Comparison of ENCODE assay signal across 14 cellular contexts in genomic region chr1:55827350-55827749, GRCh38.
DNase-seq lines count a peak whose midpoint lies in the region; ATAC-seq and TF ChIP-seq lines count a peak whose summit lies in the region.
"Had no signal": no experiment of that assay in that cellular context is flagged by ENCODE, and none has a peak within 500 bp of the region (broad histone marks: within the 10 kb centered on the region; RNA-seq: fewer than 3 reads in every experiment).

No MANE protein-coding gene starts in this region.

- TF ChIP-seq CTCF in PC-3 (conservative IDR thresholded peaks at IDR 0.05; ENCODE audit: low read depth, low read length) (no peak), fibroblast of lung (conservative IDR thresholded peaks at IDR 0.05 in 1 of 2, IDR thresholded peaks at IDR 0.05 in 1 of 2; ENCODE audit: low read depth in 1 of 2, low read length in 2 of 2) (no peak), omental fat pad (IDR thresholded peaks at IDR 0.05) (no peak)

- H3K36me3 ChIP-seq in PC-3 (ENCODE audit: low read depth, low read length) (no peaks in the 10 kb centered on the region), fibroblast of lung (ENCODE audit: control insufficient read depth, insufficient read depth, low read length) (no peaks in the 10 kb centered on the region)
- H3K36me3 ChIP-seq: pancreas, thoracic aorta had no signal

- H3K4me1 ChIP-seq in PC-3 (ENCODE audit: insufficient read depth, low read length) (peaks cover 13% of the 10 kb centered on the region), fibroblast of lung (ENCODE audit: control insufficient read depth, extremely low read depth, insufficient read depth, low read length) (peaks cover 11% of the 10 kb centered on the region)

- H3F3A ChIP-seq in PC-3 (ENCODE audit: low read length, unreplicated experiment), result no peaks in the 10 kb centered on the region

- POLR2A ChIA-PET in PC-3 (lab: Charles Lee; ENCODE audit: unreplicated experiment), result no interaction called here

- H4K20me1 ChIP-seq in PC-3 (ENCODE audit: low read length), result no peaks in the 10 kb centered on the region
- H4K20me1 ChIP-seq in fibroblast of lung (ENCODE audit: control insufficient read depth, extremely low read depth, insufficient read depth, low read length), result no peaks in the 10 kb centered on the region

- H3K4me2 ChIP-seq in PC-3 (ENCODE audit: low read length) (no peak overlapping the region), fibroblast of lung (ENCODE audit: extremely low read depth, insufficient read depth, low read length) (peak overlapping the region; percentile 13)

- H3K79me2 ChIP-seq in PC-3 (ENCODE audit: low read length), result no peaks in the 10 kb centered on the region
- no peaks in the 10 kb centered on the region for H3K79me2 ChIP-seq in fibroblast of lung (ENCODE audit: control insufficient read depth, insufficient read depth, low read length)

- H3K9me3 ChIP-seq in PC-3 (ENCODE audit: low read length), result no peaks in the 10 kb centered on the region
- H3K9me3 ChIP-seq in fibroblast of lung (ENCODE audit: control insufficient read depth, insufficient read depth, low read depth, low read length), result no peaks in the 10 kb centered on the region
- H3K9me3 ChIP-seq: pancreas, thoracic aorta had no signal

- H3K9me2 ChIP-seq in PC-3 (replicated peaks; ENCODE audit: low read length), result no peaks in the 10 kb centered on the region

- DNase-seq in Caki2 (ENCODE audit: low read depth) (peak; percentile 13), PC-3 (peak; percentile 46), fibroblast of lung (ENCODE audit: low read depth in 2 of 2) (peak; percentile 96 to 97), omental fat pad (ENCODE audit: low spot score) (no peak), T-helper 1 cell (no peak), GM19240 (ENCODE audit: insufficient read length, low spot score) (no peak), HuH-7 (ENCODE audit: low spot score) (no peak)
- DNase-seq in stimulated activated CD4-positive, alpha-beta T cell treated with anti-CD3 and anti-CD28 coated beads, Interleukin-2, amount 100 ng/mL, for 24 hours, result no peak
- DNase-seq: activated CD8-positive, alpha-beta memory T cell treated with anti-CD3 and anti-CD28 coated beads, Interleukin-2, amount 10 ng/mL, durations not matched to agents 7 days and 5 days; Calu3; left colon; NCI-H2081; pancreas had no signal

- no peak overlapping the region for H3K27ac ChIP-seq in PC-3 (ENCODE audit: low read length)
- peak overlapping the region; percentile 76 for H3K27ac ChIP-seq in fibroblast of lung (ENCODE audit: insufficient read depth, low read length)
- H3K27ac ChIP-seq: pancreas, thoracic aorta had no signal

- no peak overlapping the region for H3K9ac ChIP-seq in PC-3 (ENCODE audit: low read length)
- H3K9ac ChIP-seq in fibroblast of lung (ENCODE audit: insufficient read depth, low read length), result no peak overlapping the region

- H2AFZ ChIP-seq in PC-3 (ENCODE audit: low read length) (no peak overlapping the region), fibroblast of lung (ENCODE audit: low read length) (no peak overlapping the region)

- in situ Hi-C loops in Caki2 (cut with HindIII; ENCODE audit: low pct_unique_long_range_greater_than_20kb, low sequenced_read_pairs), result no loop called here

- CTCF ChIA-PET in PC-3 (lab: Charles Lee), result no interaction called here

- H3K4me3 ChIP-seq in PC-3 (ENCODE audit: low read length) (no peak overlapping the region), fibroblast of lung (replicated peaks in 1 of 4; ENCODE audit: control extremely low read depth in 1 of 4, insufficient read depth in 1 of 4, low read depth in 3 of 4, low read length in 4 of 4) (no peak overlapping the region)
- H3K4me3 ChIP-seq: pancreas, thoracic aorta had no signal

- intact Hi-C loops in PC-3 (cut with micrococcal nuclease), result no loop called here

- ATAC-seq in PC-3 (peak; percentile 42; the same call in 1 of the 2 replicates), omental fat pad (ENCODE audit: low FRiP score) (peak; percentile 77)
- ATAC-seq: activated CD8-positive, alpha-beta memory T cell treated with anti-CD3 and anti-CD28 coated beads, Interleukin-2, amount 10 ng/mL, durations not matched to agents 7 days and 5 days; left colon had no signal

- no peaks in the 10 kb centered on the region for H3K27me3 ChIP-seq in PC-3 (ENCODE audit: low read length)
- no peaks in the 10 kb centered on the region for H3K27me3 ChIP-seq in fibroblast of lung (ENCODE audit: control insufficient read depth, insufficient read depth, low read length)
- H3K27me3 ChIP-seq: pancreas had no signal

- BruUV-seq in PC-3 (replicated peaks; lab: Mats Ljungman, UMichigan), result no TSS peak

Comparison
In these comparisons a context has a peak if more than half of its experiments do, and no peak if none do; other contexts are left out.
1. DNase-seq: peak in Caki2 (single experiment), PC-3 (single experiment) and fibroblast of lung (2 of 2); none in omental fat pad (single experiment), T-helper 1 cell (0 of 5), GM19240 (single experiment), stimulated activated CD4-positive, alpha-beta T cell treated with anti-CD3 and anti-CD28 coated beads, Interleukin-2, amount 100 ng/mL, for 24 hours (0 of 2) and HuH-7 (single experiment).